In the genomic region with DNA sequence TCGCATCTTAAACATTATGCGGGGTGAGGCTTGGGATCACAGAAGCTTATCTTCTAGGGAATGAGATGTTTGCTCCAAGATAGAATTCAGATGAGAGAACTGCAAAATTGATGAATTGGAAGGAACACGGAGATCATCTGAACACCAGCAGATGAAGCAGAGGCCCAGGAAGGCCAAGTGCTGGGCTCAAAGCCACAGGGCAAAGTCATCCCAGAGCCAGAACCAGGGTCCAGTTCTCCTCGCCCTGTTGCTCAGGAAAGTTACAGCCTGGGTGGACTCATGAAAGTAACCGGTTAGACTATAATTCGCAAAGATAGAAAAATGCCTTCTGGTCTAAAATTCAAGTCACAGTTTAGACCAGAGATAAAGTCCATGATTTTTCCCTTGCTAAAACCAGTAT, we compare ENCODE assay signal across 22 cellular contexts.
A peak's percentile ranks its signal among the peaks of the same experiment; 100 is the strongest.
DNase-seq lines count a peak whose midpoint lies in the region; ATAC-seq and TF ChIP-seq lines count a peak whose summit lies in the region.
"Had no signal": no experiment of that assay in that cellular context is flagged by ENCODE, and none has a peak within 500 bp of the region (broad histone marks: within the 10 kb centered on the region; RNA-seq: fewer than 3 reads in every experiment).

No MANE protein-coding gene starts in this region.

- H3K36me3 Mint-ChIP-seq in activated CD8-positive, alpha-beta T cell treated with anti-CD3 and anti-CD28 coated beads, Interleukin-2, amount 10 ng/mL, durations not matched to agents 7 days and 5 days (ENCODE audit: low read depth) = no peaks in the 10 kb centered on the region
- H3K36me3 Mint-ChIP-seq in activated CD8-positive, alpha-beta T cell treated with anti-CD3 and anti-CD28 coated beads for 36 hours (ENCODE audit: low read depth) = no peaks in the 10 kb centered on the region
- no peaks in the 10 kb centered on the region for H3K36me3 Mint-ChIP-seq in osteocyte (ENCODE audit: unreplicated experiment)
- no peaks in the 10 kb centered on the region for H3K36me3 Mint-ChIP-seq in CD14-positive monocyte
- H3K36me3 Mint-ChIP-seq: CD8-positive, alpha-beta memory T cell had no signal

- no peak overlapping the region for H3K4me3 ChIP-seq in right cardiac atrium (ENCODE audit: low read length)
- H3K4me3 ChIP-seq: BLaER1, GM12878, GM23338 had no signal

- H3K9me3 Mint-ChIP-seq in activated CD8-positive, alpha-beta T cell treated with anti-CD3 and anti-CD28 coated beads, Interleukin-2, amount 10 ng/mL, durations not matched to agents 7 days and 5 days (ENCODE audit: insufficient read depth) = no peaks in the 10 kb centered on the region
- no peaks in the 10 kb centered on the region for H3K9me3 Mint-ChIP-seq in activated CD8-positive, alpha-beta T cell treated with anti-CD3 and anti-CD28 coated beads for 36 hours
- H3K9me3 Mint-ChIP-seq in osteocyte (ENCODE audit: unreplicated experiment) (no peaks in the 10 kb centered on the region), CD14-positive monocyte (no peaks in the 10 kb centered on the region)
- H3K9me3 Mint-ChIP-seq: CD4-positive, alpha-beta T cell; CD8-positive, alpha-beta memory T cell; GM23338; H9 had no signal

- H3K27me3 ChIP-seq in right cardiac atrium (ENCODE audit: control insufficient read depth, insufficient read depth) = no peaks in the 10 kb centered on the region
- H3K27me3 ChIP-seq: BLaER1 had no signal

- POLR2A ChIA-PET in activated CD8-positive, alpha-beta T cell treated with anti-CD3 and anti-CD28 coated beads, Interleukin-2, amount 10 ng/mL, durations not matched to agents 7 days and 5 days (lab: Charles Lee) = no interaction called here
- POLR2A ChIA-PET in activated CD8-positive, alpha-beta T cell treated with anti-CD3 and anti-CD28 coated beads for 36 hours (lab: Charles Lee) = interaction anchor here (1.0 kb wide), 1 partner anchor 12 kb away, joined by 3 read pairs; no protein-coding TSS in a partner anchor

- H3K27me3 Mint-ChIP-seq in activated CD8-positive, alpha-beta T cell treated with anti-CD3 and anti-CD28 coated beads, Interleukin-2, amount 10 ng/mL, durations not matched to agents 7 days and 5 days (ENCODE audit: low read depth) = peaks cover 5% of the 10 kb centered on the region
- peaks cover 3% of the 10 kb centered on the region for H3K27me3 Mint-ChIP-seq in activated CD8-positive, alpha-beta T cell treated with anti-CD3 and anti-CD28 coated beads for 36 hours
- peaks cover 2% of the 10 kb centered on the region for H3K27me3 Mint-ChIP-seq in osteocyte (ENCODE audit: unreplicated experiment)
- H3K27me3 Mint-ChIP-seq in CD14-positive monocyte (ENCODE audit: low read depth in 3 of 3) = peaks cover 0 to 9% (median 0%) of the 10 kb centered on the region in 3 donors
- H3K27me3 Mint-ChIP-seq: CD8-positive, alpha-beta memory T cell had no signal

- DNase-seq in activated CD8-positive, alpha-beta T cell treated with anti-CD3 and anti-CD28 coated beads, Interleukin-2, amount 10 ng/mL, durations not matched to agents 7 days and 5 days = peak; percentile 8
- no peak for DNase-seq in activated CD8-positive, alpha-beta T cell treated with anti-CD3 and anti-CD28 coated beads for 36 hours
- no peak for DNase-seq in right cardiac atrium
- DNase-seq in cardiac septum (ENCODE audit: low spot score) = no peak
- peak; percentile 32 for DNase-seq in osteocyte (ENCODE audit: extremely low spot score, unreplicated experiment)
- DNase-seq in NCI-H2081 treated with DMSO at 0.1 percent for 48 hours (lab: John Stamatoyannopoulos, UW) = no peak
- DNase-seq in CD14-positive monocyte (ENCODE audit: low spot score) = no peak
- DNase-seq: CD4-positive, alpha-beta T cell; CD8-positive, alpha-beta memory T cell; DMS 273 treated with DMSO at 0.1 percent for 48 hours; DMS79; EL; GDM1; H9 had no signal

- no peak for TF ChIP-seq CTCF in activated CD8-positive, alpha-beta T cell treated with anti-CD3 and anti-CD28 coated beads for 36 hours (IDR thresholded peaks at IDR 0.05)
- no peak for TF ChIP-seq CTCF in osteocyte (IDR thresholded peaks at IDR 0.05)
- no peak for TF ChIP-seq CTCF in CD14-positive monocyte (IDR thresholded peaks at IDR 0.05)

- H3K27ac Mint-ChIP-seq in activated CD8-positive, alpha-beta T cell treated with anti-CD3 and anti-CD28 coated beads, Interleukin-2, amount 10 ng/mL, durations not matched to agents 7 days and 5 days = no peak overlapping the region
- H3K27ac Mint-ChIP-seq in activated CD8-positive, alpha-beta T cell treated with anti-CD3 and anti-CD28 coated beads for 36 hours = no peak overlapping the region
- H3K27ac Mint-ChIP-seq in osteocyte (ENCODE audit: unreplicated experiment) (no peak overlapping the region), CD14-positive monocyte (no peak overlapping the region)
- H3K27ac Mint-ChIP-seq: B cell; CD4-positive, alpha-beta T cell; GM23338; H9 had no signal

- peaks cover 14% of the 10 kb centered on the region for H3K4me1 Mint-ChIP-seq in activated CD8-positive, alpha-beta T cell treated with anti-CD3 and anti-CD28 coated beads, Interleukin-2, amount 10 ng/mL, durations not matched to agents 7 days and 5 days (ENCODE audit: low read depth)
- H3K4me1 Mint-ChIP-seq in activated CD8-positive, alpha-beta T cell treated with anti-CD3 and anti-CD28 coated beads for 36 hours (ENCODE audit: low read depth) = peaks cover 10% of the 10 kb centered on the region
- H3K4me1 Mint-ChIP-seq in osteocyte (ENCODE audit: unreplicated experiment) (peaks cover 6% of the 10 kb centered on the region), CD14-positive monocyte (peaks cover 12% of the 10 kb centered on the region)
- H3K4me1 Mint-ChIP-seq: B cell had no signal

- H3K4me3 Mint-ChIP-seq in activated CD8-positive, alpha-beta T cell treated with anti-CD3 and anti-CD28 coated beads, Interleukin-2, amount 10 ng/mL, durations not matched to agents 7 days and 5 days = no peak overlapping the region
- no peak overlapping the region for H3K4me3 Mint-ChIP-seq in activated CD8-positive, alpha-beta T cell treated with anti-CD3 and anti-CD28 coated beads for 36 hours
- H3K4me3 Mint-ChIP-seq in osteocyte (ENCODE audit: unreplicated experiment) (no peak overlapping the region), CD14-positive monocyte (no peak overlapping the region)
- H3K4me3 Mint-ChIP-seq: B cell; CD4-positive, alpha-beta T cell; CD8-positive, alpha-beta memory T cell; GM23338; H9 had no signal

- no peaks in the 10 kb centered on the region for H3K9me3 ChIP-seq in right cardiac atrium (ENCODE audit: control insufficient read depth, low read length)
- H3K9me3 ChIP-seq: BLaER1 had no signal

- no peak for ATAC-seq in activated CD8-positive, alpha-beta T cell treated with anti-CD3 and anti-CD28 coated beads, Interleukin-2, amount 10 ng/mL, durations not matched to agents 7 days and 5 days
- ATAC-seq in activated CD8-positive, alpha-beta T cell treated with anti-CD3 and anti-CD28 coated beads for 36 hours = no peak
- no peak for ATAC-seq in right cardiac atrium
- ATAC-seq in HG03378 (IDR thresholded peaks at IDR 0.05; ENCODE audit: unreplicated experiment) = no peak
- ATAC-seq: GM12878, GM23338, HCT116 had no signal

- intact Hi-C loops in activated CD8-positive, alpha-beta T cell treated with anti-CD3 and anti-CD28 coated beads for 36 hours (cut with micrococcal nuclease) = no loop called here
- intact Hi-C loops in right cardiac atrium (cut with DNase I) = no loop called here
- intact Hi-C loops in cardiac septum (cut with DNase I) = no loop called here
- intact Hi-C loops in CD14-positive monocyte (cut with micrococcal nuclease) = no loop called here

- CTCF ChIA-PET in activated CD8-positive, alpha-beta T cell treated with anti-CD3 and anti-CD28 coated beads, Interleukin-2, amount 10 ng/mL, durations not matched to agents 7 days and 5 days (lab: Charles Lee) = no interaction called here
- CTCF ChIA-PET in activated CD8-positive, alpha-beta T cell treated with anti-CD3 and anti-CD28 coated beads for 36 hours (lab: Charles Lee) = no interaction called here

- WGBS in right cardiac atrium = 74% methylated on average over 6 of the region's 6 CpGs

- H3K4me1 ChIP-seq in right cardiac atrium (ENCODE audit: control insufficient read depth, insufficient read depth, low read length) = no peaks in the 10 kb centered on the region

- peak overlapping the region; percentile 68 for H3K27ac ChIP-seq in right cardiac atrium (ENCODE audit: low read length)
- H3K27ac ChIP-seq: 22Rv1, BLaER1, C4-2B had no signal

Comparison
In these comparisons a context has a peak if more than half of its experiments do, and no peak if none do; other contexts are left out.
1. DNase-seq: peak in activated CD8-positive, alpha-beta T cell treated with anti-CD3 and anti-CD28 coated beads, Interleukin-2, amount 10 ng/mL, durations not matched to agents 7 days and 5 days (single experiment) and osteocyte (single experiment); none in activated CD8-positive, alpha-beta T cell treated with anti-CD3 and anti-CD28 coated beads for 36 hours (single experiment), right cardiac atrium (0 of 3), cardiac septum (single experiment), NCI-H2081 treated with DMSO at 0.1 percent for 48 hours (single experiment) and CD14-positive monocyte (single experiment).